In genomic region chr15:78249131-78249530, GRCh38 we compare ENCODE assay signal across 22 cellular contexts. TPM values are rescaled to one million over a fixed set of nuclear protein-coding genes. Genes with fewer than 3 reads are reported as not detected.
"Had no signal": no experiment of that assay in that cellular context is flagged by ENCODE, and none has a peak within 500 bp of the region (broad histone marks: within the 10 kb centered on the region; RNA-seq: fewer than 3 reads in every experiment).

No MANE protein-coding gene starts in this region.

- H3K27ac ChIP-seq: RWPE1 had no signal

- H3K9ac ChIP-seq: SK-N-SH had no signal

- H3K9me3 ChIP-seq: SK-N-SH had no signal

- H3K4me2 ChIP-seq: SK-N-SH had no signal

- DNase-seq: IMR-90; Karpas-422; KG1; MM.1S; NCI-H1092 treated with DMSO at 0.1 percent for 48 hours; NCI-H1436; NCI-H187; NCI-H2029 treated with DMSO at 0.1 percent for 48 hours; NCI-H2171 treated with DMSO at 0.1 percent for 48 hours; NCI-H345; NCI-H446 treated with DMSO at 0.1 percent for 48 hours; NCI-H510A treated with DMSO at 0.1 percent for 48 hours; NCI-H526; NK-92 treated with Interleukin-12 subunit alpha and Interleukin-12 subunit beta, amount 100 ng/mL, for 24 hours; PC-3; SHP77; SK-N-SH had no signal

RNA-seq across cellular contexts. Expression of gene ACSBG1, which starts 14.8 kb away (rescaled TPM):
- total RNA-seq: IMR-90, M059J had no signal

RNA-seq across cellular contexts. Expression of gene DNAJA4, which starts 15.2 kb away (rescaled TPM):
- total RNA-seq: HepG2, HT1080, OCI-LY7 had no signal
- polyA plus RNA-seq: HepG2 had no signal
